Comparison of ENCODE assay signal across 1 cellular context in the genomic region with DNA sequence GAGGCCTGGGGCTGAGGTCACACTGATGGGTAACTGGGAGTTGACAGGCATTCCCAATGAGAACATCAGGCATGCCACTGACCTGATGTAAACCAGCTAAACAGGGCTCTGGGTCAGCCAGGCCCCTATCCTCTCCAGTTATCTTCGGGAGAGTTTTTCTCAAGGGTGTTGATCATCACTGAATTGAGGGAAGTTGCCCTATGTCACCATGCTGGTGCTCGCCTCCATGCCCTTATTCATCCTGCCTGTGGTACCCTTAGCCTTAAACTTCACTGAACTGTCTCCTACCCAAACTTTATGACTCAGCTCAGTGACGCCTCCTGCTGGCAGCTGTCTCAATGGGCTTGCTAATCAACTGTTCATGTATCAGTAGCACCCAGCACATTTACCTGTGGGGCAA.
TF ChIP-seq lines count a peak whose summit lies in the region.

No MANE protein-coding gene starts in this region.

TF ChIP-seq in GM23338, 12 proteins besides CTCF, POLR2A, EP300 and RAD21 (continued from another document):
- TF ChIP-seq, protein P1, sequence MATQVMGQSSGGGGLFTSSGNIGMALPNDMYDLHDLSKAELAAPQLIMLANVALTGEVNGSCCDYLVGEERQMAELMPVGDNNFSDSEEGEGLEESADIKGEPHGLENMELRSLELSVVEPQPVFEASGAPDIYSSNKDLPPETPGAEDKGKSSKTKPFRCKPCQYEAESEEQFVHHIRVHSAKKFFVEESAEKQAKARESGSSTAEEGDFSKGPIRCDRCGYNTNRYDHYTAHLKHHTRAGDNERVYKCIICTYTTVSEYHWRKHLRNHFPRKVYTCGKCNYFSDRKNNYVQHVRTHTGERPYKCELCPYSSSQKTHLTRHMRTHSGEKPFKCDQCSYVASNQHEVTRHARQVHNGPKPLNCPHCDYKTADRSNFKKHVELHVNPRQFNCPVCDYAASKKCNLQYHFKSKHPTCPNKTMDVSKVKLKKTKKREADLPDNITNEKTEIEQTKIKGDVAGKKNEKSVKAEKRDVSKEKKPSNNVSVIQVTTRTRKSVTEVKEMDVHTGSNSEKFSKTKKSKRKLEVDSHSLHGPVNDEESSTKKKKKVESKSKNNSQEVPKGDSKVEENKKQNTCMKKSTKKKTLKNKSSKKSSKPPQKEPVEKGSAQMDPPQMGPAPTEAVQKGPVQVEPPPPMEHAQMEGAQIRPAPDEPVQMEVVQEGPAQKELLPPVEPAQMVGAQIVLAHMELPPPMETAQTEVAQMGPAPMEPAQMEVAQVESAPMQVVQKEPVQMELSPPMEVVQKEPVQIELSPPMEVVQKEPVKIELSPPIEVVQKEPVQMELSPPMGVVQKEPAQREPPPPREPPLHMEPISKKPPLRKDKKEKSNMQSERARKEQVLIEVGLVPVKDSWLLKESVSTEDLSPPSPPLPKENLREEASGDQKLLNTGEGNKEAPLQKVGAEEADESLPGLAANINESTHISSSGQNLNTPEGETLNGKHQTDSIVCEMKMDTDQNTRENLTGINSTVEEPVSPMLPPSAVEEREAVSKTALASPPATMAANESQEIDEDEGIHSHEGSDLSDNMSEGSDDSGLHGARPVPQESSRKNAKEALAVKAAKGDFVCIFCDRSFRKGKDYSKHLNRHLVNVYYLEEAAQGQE (IDR thresholded peaks at IDR 0.05; ENCODE audit: unreplicated experiment), result no peak
- no peak for TF ChIP-seq ZNF114 (CRISPR knock-in tag; IDR thresholded peaks at IDR 0.05)
- TF ChIP-seq, protein P2, sequence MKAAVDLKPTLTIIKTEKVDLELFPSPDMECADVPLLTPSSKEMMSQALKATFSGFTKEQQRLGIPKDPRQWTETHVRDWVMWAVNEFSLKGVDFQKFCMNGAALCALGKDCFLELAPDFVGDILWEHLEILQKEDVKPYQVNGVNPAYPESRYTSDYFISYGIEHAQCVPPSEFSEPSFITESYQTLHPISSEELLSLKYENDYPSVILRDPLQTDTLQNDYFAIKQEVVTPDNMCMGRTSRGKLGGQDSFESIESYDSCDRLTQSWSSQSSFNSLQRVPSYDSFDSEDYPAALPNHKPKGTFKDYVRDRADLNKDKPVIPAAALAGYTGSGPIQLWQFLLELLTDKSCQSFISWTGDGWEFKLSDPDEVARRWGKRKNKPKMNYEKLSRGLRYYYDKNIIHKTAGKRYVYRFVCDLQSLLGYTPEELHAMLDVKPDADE (IDR thresholded peaks at IDR 0.05), result no peak
